ENCODE assay signal across 2 cellular contexts in the genomic region with DNA sequence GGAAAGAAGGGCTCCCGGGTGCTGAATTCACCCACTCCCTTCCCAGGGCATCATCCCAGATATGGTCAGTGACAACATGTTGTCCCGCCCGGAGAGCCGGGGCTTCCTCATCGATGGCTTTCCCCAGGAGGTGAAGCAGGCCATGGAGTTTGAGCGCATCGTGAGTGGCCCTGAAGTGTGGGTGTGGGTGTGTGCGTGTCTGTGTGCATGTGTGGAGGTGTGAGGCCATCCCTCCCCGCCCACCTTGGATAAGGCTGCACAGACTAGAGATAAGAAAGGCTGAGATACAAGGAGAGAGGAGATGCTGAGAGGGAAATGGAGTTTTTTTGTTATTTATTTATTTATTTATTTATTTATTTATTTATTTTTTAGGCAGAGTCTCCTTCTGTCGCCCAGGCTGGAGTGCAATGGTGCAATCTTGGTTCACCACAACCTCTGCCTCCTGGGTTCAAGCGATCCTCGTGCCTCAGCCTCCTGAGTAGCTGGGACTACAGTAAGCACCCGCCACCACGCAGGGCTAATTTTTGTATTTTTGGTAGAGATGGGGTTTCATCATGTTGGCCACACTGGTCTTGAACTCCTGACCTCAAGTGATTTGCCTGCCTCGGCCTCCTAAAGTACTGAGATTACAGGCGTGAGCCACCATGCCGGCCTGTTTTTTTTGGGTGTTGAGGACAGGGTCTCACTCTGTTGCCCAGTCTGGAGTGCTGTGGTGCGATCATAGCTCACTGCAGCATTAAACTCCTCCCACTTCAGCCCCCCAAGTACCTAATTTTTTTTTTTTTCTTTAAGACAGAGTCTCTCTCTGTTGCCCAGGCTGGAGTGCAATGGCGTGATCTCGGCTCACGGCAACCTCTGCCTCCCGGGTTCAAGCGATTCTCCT. TPM values are rescaled to one million over a fixed set of nuclear protein-coding genes. Genes with fewer than 3 reads are reported as not detected.
"Had no signal": no experiment of that assay in that cellular context is flagged by ENCODE, and none has a peak within 500 bp of the region (broad histone marks: within the 10 kb centered on the region; RNA-seq: fewer than 3 reads in every experiment).

No MANE protein-coding gene starts in this region.

RNA-seq across cellular contexts. Expression of a gene that starts 33.3 kb away (rescaled TPM):
- total RNA-seq: M059J, OCI-LY7 had no signal
